ENCODE assay signal across 8 cellular contexts in genomic region chr1:198175418-198176170, GRCh38. TPM values are rescaled to one million over a fixed set of nuclear protein-coding genes. Genes with fewer than 3 reads are reported as not detected.
DNase-seq lines count a peak whose midpoint lies in the region; ATAC-seq lines count a peak whose summit lies in the region.

No MANE protein-coding gene starts in this region.

- no peak for DNase-seq in T-helper 2 cell treated with Interferon-gamma antibody and Interleukin-4, amounts not matched to agents 5 μg/mL and 100 μg/mL, for 36 hours (ENCODE audit: low spot score)
- DNase-seq in mesenchymal stem cell (peak; percentile 75), sciatic nerve (ENCODE audit: low spot score) (no peak), NCI-H2029 treated with DMSO at 0.1 percent for 48 hours (lab: John Stamatoyannopoulos, UW) (no peak), iPS-NIHi7 (ENCODE audit: extremely low spot score) (no peak)

- H3K36me3 Mint-ChIP-seq in T-helper 2 cell treated with Interferon-gamma antibody and Interleukin-4, amounts not matched to agents 5 μg/mL and 100 μg/mL, for 36 hours (ENCODE audit: low read depth) = peaks cover 4% of the 10 kb centered on the region

- H3K9ac ChIP-seq in mesenchymal stem cell (ENCODE audit: low read length) = peak overlapping the region; percentile 65

- no peak overlapping the region for H3K18ac ChIP-seq in mesenchymal stem cell (ENCODE audit: low read depth in 1 of 2, low read length in 2 of 2)

- peaks cover 11% of the 10 kb centered on the region for H3K79me1 ChIP-seq in mesenchymal stem cell (replicated peaks; ENCODE audit: low read length, poor library complexity, severe bottlenecking)

- WGBS in mesenchymal stem cell = 87% methylated on average over 4 of the region's 5 CpGs

- H3K4me3 Mint-ChIP-seq in T-helper 2 cell treated with Interferon-gamma antibody and Interleukin-4, amounts not matched to agents 5 μg/mL and 100 μg/mL, for 36 hours = peak overlapping the region; percentile 41

- H3K4me3 ChIP-seq in mesenchymal stem cell (ENCODE audit: insufficient read depth in 1 of 2, low read depth in 1 of 2, low read length in 2 of 2) = no peak overlapping the region

- intact Hi-C loops in sciatic nerve (cut with DNase I) = no loop called here

- no peak overlapping the region for H2BK12ac ChIP-seq in mesenchymal stem cell (ENCODE audit: low read length in 2 of 2)

- no peak overlapping the region for H2BK120ac ChIP-seq in mesenchymal stem cell (ENCODE audit: low read depth, low read length)

- H3K27me3 ChIP-seq in mesenchymal stem cell (ENCODE audit: control insufficient read depth in 1 of 2, insufficient read depth in 1 of 2, low read length in 2 of 2) = no peaks in the 10 kb centered on the region

- H3K27me3 Mint-ChIP-seq in T-helper 2 cell treated with Interferon-gamma antibody and Interleukin-4, amounts not matched to agents 5 μg/mL and 100 μg/mL, for 36 hours (ENCODE audit: low read depth) = no peaks in the 10 kb centered on the region

- H4K8ac ChIP-seq in mesenchymal stem cell (ENCODE audit: low read length) = no peak overlapping the region

- no peak overlapping the region for H2BK15ac ChIP-seq in mesenchymal stem cell (ENCODE audit: low read depth, poor library complexity, severe bottlenecking)

- H3K36me3 ChIP-seq in mesenchymal stem cell (ENCODE audit: control insufficient read depth in 1 of 2, insufficient read depth in 2 of 2, low read depth in 1 of 2, low read length in 2 of 2) = no peaks in the 10 kb centered on the region

- no peaks in the 10 kb centered on the region for H3K9me3 Mint-ChIP-seq in T-helper 2 cell treated with Interferon-gamma antibody and Interleukin-4, amounts not matched to agents 5 μg/mL and 100 μg/mL, for 36 hours

- H3K4me2 ChIP-seq in mesenchymal stem cell (ENCODE audit: low read length, poor library complexity, severe bottlenecking) = no peak overlapping the region

- H3K4me1 Mint-ChIP-seq in T-helper 2 cell treated with Interferon-gamma antibody and Interleukin-4, amounts not matched to agents 5 μg/mL and 100 μg/mL, for 36 hours (ENCODE audit: low read depth) = peaks cover 72% of the 10 kb centered on the region

- H2AFZ ChIP-seq in mesenchymal stem cell (ENCODE audit: low read depth, low read length) = no peak overlapping the region

- H3K27ac ChIP-seq in mesenchymal stem cell (ENCODE audit: low read length, poor library complexity, severe bottlenecking) = no peak overlapping the region

- no peaks in the 10 kb centered on the region for H3K9me3 ChIP-seq in mesenchymal stem cell (ENCODE audit: control insufficient read depth, low read length)

- peaks cover 3% of the 10 kb centered on the region for H3K4me1 ChIP-seq in mesenchymal stem cell (ENCODE audit: control insufficient read depth, insufficient read depth, low read depth, low read length)

- peak overlapping the region; percentile 58 for H3K27ac Mint-ChIP-seq in T-helper 2 cell treated with Interferon-gamma antibody and Interleukin-4, amounts not matched to agents 5 μg/mL and 100 μg/mL, for 36 hours

- H4K91ac ChIP-seq in mesenchymal stem cell (ENCODE audit: low read length) = no peak overlapping the region

- H2BK5ac ChIP-seq in mesenchymal stem cell (ENCODE audit: low read depth, low read length, poor library complexity, severe bottlenecking) = no peak overlapping the region

- no peak overlapping the region for H3K23ac ChIP-seq in mesenchymal stem cell (ENCODE audit: low read length in 2 of 2)

- no peak overlapping the region for H3K14ac ChIP-seq in mesenchymal stem cell (ENCODE audit: low read length in 2 of 2)

- ATAC-seq in GM18868 (IDR thresholded peaks at IDR 0.05; ENCODE audit: unreplicated experiment) (peak; percentile 90), HG02763 (IDR thresholded peaks at IDR 0.05; ENCODE audit: unreplicated experiment) (peak; percentile 73), sciatic nerve (no peak), GM19351 (IDR thresholded peaks at IDR 0.05; ENCODE audit: unreplicated experiment) (no peak)

- no peak overlapping the region for H3K4ac ChIP-seq in mesenchymal stem cell (ENCODE audit: low read depth in 1 of 2, low read length in 2 of 2)

- H2AK5ac ChIP-seq in mesenchymal stem cell (ENCODE audit: low read length, severe bottlenecking) = no peak overlapping the region

RNA-seq across cellular contexts. Expression of gene NEK7, which starts 18.8 kb away (rescaled TPM):
- 22.7 TPM for polyA plus RNA-seq in mesenchymal stem cell (2013, experiment 1 of 2)
- polyA plus RNA-seq in mesenchymal stem cell (2013, experiment 2 of 2) = 25.2 TPM
- 119 TPM for total RNA-seq in sciatic nerve

Comparison
In these comparisons a context has a peak if more than half of its experiments do, and no peak if none do; other contexts are left out.
1. ATAC-seq: peak in GM18868 (single experiment) and HG02763 (single experiment); none in sciatic nerve (single experiment) and GM19351 (single experiment).